Comparison of ENCODE assay signal across 2 cellular contexts in genomic region chr12:32229971-32230606, GRCh38.
A peak's percentile ranks its signal among the peaks of the same experiment; 100 is the strongest.
TF ChIP-seq lines count a peak whose summit lies in the region.

No MANE protein-coding gene starts in this region.

TF ChIP-seq in A549, 52 proteins besides CTCF, POLR2A, EP300 and RAD21 (continued from another document):
- no peak for TF ChIP-seq PBX3 (IDR thresholded peaks at IDR 0.05)
- peak; percentile 90 for TF ChIP-seq ZC3H11A (IDR thresholded peaks at IDR 0.05)
- TF ChIP-seq MAZ (IDR thresholded peaks at IDR 0.05; ENCODE audit: borderline replicate concordance, low read depth, low read length), result no peak
TF ChIP-seq in A549: peak in this region for 1.

TF ChIP-seq in HEK293, 187 proteins besides CTCF, POLR2A, EP300 and RAD21 (continued from another document):
- TF ChIP-seq ATF2 (tag by site-specific recombination; IDR thresholded peaks at IDR 0.05; ENCODE audit: low read depth), result no peak
- TF ChIP-seq ZNF266 (tag by site-specific recombination; IDR thresholded peaks at IDR 0.05; ENCODE audit: low read depth), result 0 out of 2 replicates have a peak, but pooled peaks have one; percentile 56
- 0 out of 2 replicates have a peak, but pooled peaks have one; percentile 24 for TF ChIP-seq ZNF629 (tag by site-specific recombination; IDR thresholded peaks at IDR 0.05)
- peak; percentile 64 for TF ChIP-seq ZBTB11 (tag by site-specific recombination; conservative IDR thresholded peaks at IDR 0.05; ENCODE audit: low read depth)
- TF ChIP-seq ZXDB (tag by site-specific recombination; IDR thresholded peaks at IDR 0.05), result peak; percentile 38; the same call in 1 of the 2 replicates
- TF ChIP-seq ZNF426 (tag by site-specific recombination; IDR thresholded peaks at IDR 0.05), result peak; percentile 71
- TF ChIP-seq ZNF404 (tag by site-specific recombination; IDR thresholded peaks at IDR 0.05), result 0 out of 2 replicates have a peak, but pooled peaks have one; percentile 25
- TF ChIP-seq MYNN (tag by site-specific recombination; IDR thresholded peaks at IDR 0.05; ENCODE audit: borderline replicate concordance), result no peak
- peak; percentile 83 for TF ChIP-seq ZNF518A (tag by site-specific recombination; conservative IDR thresholded peaks at IDR 0.05; ENCODE audit: low read depth)
- TF ChIP-seq ZNF654 (tag by site-specific recombination; IDR thresholded peaks at IDR 0.05; ENCODE audit: low read depth), result peak; percentile 34; the same call in 1 of the 2 replicates
- TF ChIP-seq ZNF623 (tag by site-specific recombination; IDR thresholded peaks at IDR 0.05), result peak; percentile 68
- peak; percentile 39; the same call in 1 of the 2 replicates for TF ChIP-seq GFI1B (tag by site-specific recombination; IDR thresholded peaks at IDR 0.05)
- 0 out of 2 replicates have a peak, but pooled peaks have one; percentile 27 for TF ChIP-seq ZNF354C (tag by site-specific recombination; IDR thresholded peaks at IDR 0.05; ENCODE audit: borderline replicate concordance, low read depth)
- peak; percentile 67 for TF ChIP-seq ZNF555 (tag by site-specific recombination; conservative IDR thresholded peaks at IDR 0.05)
- TF ChIP-seq ZNF837 (tag by site-specific recombination; IDR thresholded peaks at IDR 0.05), result no peak
- no peak; the same call in 1 of the 2 replicates for TF ChIP-seq KLF7 (tag by site-specific recombination; IDR thresholded peaks at IDR 0.05; ENCODE audit: borderline replicate concordance)
- TF ChIP-seq ZNF664 (tag by site-specific recombination; IDR thresholded peaks at IDR 0.05), result peak; percentile 37; the same call in 1 of the 2 replicates
- no peak for TF ChIP-seq ZNF24 (tag by site-specific recombination; IDR thresholded peaks at IDR 0.05)
- peak; percentile 73; the same call in 1 of the 2 replicates for TF ChIP-seq ZNF202 (tag by site-specific recombination; IDR thresholded peaks at IDR 0.05; ENCODE audit: borderline replicate concordance)
- TF ChIP-seq ZFP3 (tag by site-specific recombination; IDR thresholded peaks at IDR 0.05; ENCODE audit: low read depth), result no peak
- TF ChIP-seq ZNF433 (tag by site-specific recombination; IDR thresholded peaks at IDR 0.05; ENCODE audit: low read depth), result peak; percentile 80; the same call in 1 of the 2 replicates
- TF ChIP-seq RBAK (tag by site-specific recombination; IDR thresholded peaks at IDR 0.05), result no peak
- peak; percentile 69; the same call in 1 of the 2 replicates for TF ChIP-seq ZNF560 (tag by site-specific recombination; IDR thresholded peaks at IDR 0.05; ENCODE audit: borderline replicate concordance)
- TF ChIP-seq REST (tag by site-specific recombination; IDR thresholded peaks at IDR 0.05), result peak; percentile 47; the same call in 1 of the 2 replicates
- peak; percentile 74 for TF ChIP-seq ZBTB8A (tag by site-specific recombination; IDR thresholded peaks at IDR 0.05)
